1 cellular context compared by ENCODE assay signal in genomic region chr6:37242042-37242428, GRCh38.
A peak's percentile ranks its signal among the peaks of the same experiment; 100 is the strongest.
TF ChIP-seq lines count a peak whose summit lies in the region.

No MANE protein-coding gene starts in this region.

TF ChIP-seq in K562, 482 proteins besides CTCF, POLR2A, EP300 and RAD21:
- TF ChIP-seq MAFG (tag; conservative IDR thresholded peaks at IDR 0.05) (no peak), BRD4 (IDR thresholded peaks at IDR 0.05) (0 out of 2 replicates have a peak, but pooled peaks have one; percentile 13), PYGO2 (tag; IDR thresholded peaks at IDR 0.05) (peak; percentile 38; the same call in 1 of the 2 replicates), SETDB1 (IDR thresholded peaks at IDR 0.05; ENCODE audit: low read length) (no peak), POLR2G (IDR thresholded peaks at IDR 0.05; ENCODE audit: low read depth, low read length) (no peak), KAT7 (CRISPR knock-in tag; IDR thresholded peaks at IDR 0.05; ENCODE audit: borderline replicate concordance) (0 out of 2 replicates have a peak, but pooled peaks have one; percentile 27), ZNF644 (tag; IDR thresholded peaks at IDR 0.05; ENCODE audit: low read depth) (peak; percentile 17; the same call in 1 of the 2 replicates), MBD2 (IDR thresholded peaks at IDR 0.05; ENCODE audit: borderline replicate concordance, low read depth) (0 out of 2 replicates have a peak, but pooled peaks have one; percentile 3), ZNF407 (IDR thresholded peaks at IDR 0.05; ENCODE audit: low read depth) (no peak), KLF13 (tag; IDR thresholded peaks at IDR 0.05; ENCODE audit: borderline replicate concordance, low read depth) (no peak)
